28 cellular contexts compared by ENCODE assay signal in the genomic region with DNA sequence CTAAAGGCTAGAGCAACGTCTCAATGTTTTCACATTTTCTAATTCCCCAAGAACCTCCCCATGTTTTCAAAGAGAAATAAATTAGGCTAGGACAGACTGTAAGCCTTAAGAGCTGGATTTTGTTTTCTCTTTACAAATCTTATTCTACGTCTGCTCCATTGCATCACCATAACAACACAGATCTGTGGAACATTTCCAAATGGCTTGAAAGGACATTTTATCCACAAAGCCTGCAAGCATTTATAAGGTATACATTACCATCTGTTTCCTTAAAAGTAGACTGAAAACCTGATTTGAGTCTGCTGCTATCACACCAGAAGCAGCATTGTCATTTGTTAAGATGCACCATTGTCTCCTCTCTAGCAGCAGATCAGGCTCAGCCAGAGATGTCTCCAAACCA.
DNase-seq lines count a peak whose midpoint lies in the region; ATAC-seq, FAIRE-seq and TF ChIP-seq lines count a peak whose summit lies in the region.
"Had no signal": no experiment of that assay in that cellular context is flagged by ENCODE, and none has a peak within 500 bp of the region (broad histone marks: within the 10 kb centered on the region; RNA-seq: fewer than 3 reads in every experiment).

No MANE protein-coding gene starts in this region.

- no peak overlapping the region for H3K23ac ChIP-seq in trophoblast cell (ENCODE audit: low read length)

- H3K4me1 ChIP-seq in liver (ENCODE audit: control insufficient read depth in 4 of 4, insufficient read depth in 4 of 4, low read length in 3 of 4), result peaks cover 0 to 21% (median 2%) of the 10 kb centered on the region in 4 donors
- no peaks in the 10 kb centered on the region for H3K4me1 ChIP-seq in HepG2 (ENCODE audit: insufficient read depth, low read length)
- no peaks in the 10 kb centered on the region for H3K4me1 ChIP-seq in trophoblast cell (ENCODE audit: control insufficient read depth in 1 of 2, insufficient read depth in 2 of 2, low read length in 2 of 2)
- H3K4me1 ChIP-seq in Peyer's patch, result no peaks in the 10 kb centered on the region
- H3K4me1 ChIP-seq: BLaER1 treated with 17β-estradiol and CSF1 and Interleukin-3, amounts not matched to agents 10 nM and 100 nM; psoas muscle had no signal

- FAIRE-seq in HepG2 (lab: Jason Lieb, UNC), result no peak
- FAIRE-seq: astrocyte, GM12892, kidney had no signal

- no peak overlapping the region for H3K14ac ChIP-seq in trophoblast cell (ENCODE audit: low read length)

- H2AFZ ChIP-seq in HepG2 (ENCODE audit: low read length) (no peak overlapping the region), trophoblast cell (ENCODE audit: insufficient read depth, low read length, poor library complexity) (no peak overlapping the region)

- no peak overlapping the region for H3K4me3 ChIP-seq in liver (ENCODE audit: low read depth in 1 of 3, low read length in 3 of 3)
- no peak overlapping the region for H3K4me3 ChIP-seq in HepG2 (replicated peaks in 1 of 3; ENCODE audit: insufficient read depth in 1 of 3, low read depth in 2 of 3, low read length in 3 of 3)
- H3K4me3 ChIP-seq in trophoblast cell (ENCODE audit: low read depth, low read length), result no peak overlapping the region
- H3K4me3 ChIP-seq in Peyer's patch, result no peak overlapping the region
- H3K4me3 ChIP-seq: BLaER1 treated with 17β-estradiol and CSF1 and Interleukin-3, amounts not matched to agents 10 nM and 100 nM; psoas muscle; skin epidermis had no signal

- H3K27ac ChIP-seq in liver (ENCODE audit: low read depth in 1 of 2, low read length in 2 of 2) (no peak overlapping the region), HepG2 (ENCODE audit: extremely low read length, insufficient read depth, low read length) (no peak overlapping the region), trophoblast cell (ENCODE audit: low read depth, low read length) (no peak overlapping the region), Peyer's patch (no peak overlapping the region)
- H3K27ac ChIP-seq: BLaER1 treated with 17β-estradiol and CSF1 and Interleukin-3, amounts not matched to agents 10 nM and 100 nM; epithelial cell of prostate; psoas muscle; skin epidermis had no signal

- POLR2A ChIA-PET in HepG2 (lab: Yijun Ruan, JAX), result no interaction called here

- CTCF ChIA-PET in HepG2 (lab: Yijun Ruan, JAX; ENCODE audit: low intra/inter-chr PET ratio, low total read pairs), result no interaction called here

- H3K9ac ChIP-seq in liver (ENCODE audit: low read depth in 1 of 2, low read length in 2 of 2) (no peak overlapping the region), HepG2 (ENCODE audit: insufficient read depth, low read depth, low read length) (no peak overlapping the region), trophoblast cell (ENCODE audit: low read length) (no peak overlapping the region)
- H3K9ac ChIP-seq: BLaER1 treated with 17β-estradiol and CSF1 and Interleukin-3, amounts not matched to agents 10 nM and 100 nM had no signal

- H4K12ac ChIP-seq in trophoblast cell (ENCODE audit: low read depth, low read length), result no peak overlapping the region

- ATAC-seq in HepG2, result no peak
- ATAC-seq: PC-3, psoas muscle had no signal

- TF ChIP-seq POLR2A in HepG2 (IDR thresholded peaks at IDR 0.05; ENCODE audit: insufficient read depth in 1 of 2, low read depth in 2 of 2, low read length in 2 of 2) (no peak), Peyer's patch (IDR thresholded peaks at IDR 0.05) (no peak)

- TF ChIP-seq RAD21 in liver (IDR thresholded peaks at IDR 0.05), result no peak
- no peak for TF ChIP-seq RAD21 in HepG2 (CRISPR knock-in tag; IDR thresholded peaks at IDR 0.05)

- H3K27me3 ChIP-seq in liver (ENCODE audit: control insufficient read depth in 4 of 4, insufficient read depth in 4 of 4, low read length in 3 of 4), result no peaks in the 10 kb centered on the region
- H3K27me3 ChIP-seq in HepG2 (ENCODE audit: control insufficient read depth in 1 of 2, insufficient read depth in 2 of 2, low read length in 2 of 2), result no peaks in the 10 kb centered on the region
- no peaks in the 10 kb centered on the region for H3K27me3 ChIP-seq in trophoblast cell (ENCODE audit: insufficient read depth, low read length)
- no peaks in the 10 kb centered on the region for H3K27me3 ChIP-seq in Peyer's patch
- H3K27me3 ChIP-seq: BLaER1 treated with 17β-estradiol and CSF1 and Interleukin-3, amounts not matched to agents 10 nM and 100 nM had no signal

- H3K79me1 ChIP-seq in trophoblast cell (ENCODE audit: low read length), result peaks cover 1% of the 10 kb centered on the region

- H4K20me1 ChIP-seq in HepG2 (ENCODE audit: insufficient read depth, low read length), result no peaks in the 10 kb centered on the region
- H4K20me1 ChIP-seq: BLaER1 treated with 17β-estradiol and CSF1 and Interleukin-3, amounts not matched to agents 10 nM and 100 nM had no signal

- DNase-seq in HepG2 (ENCODE audit: low spot score) (no peak), dedifferentiated amniotic fluid mesenchymal stem cell (ENCODE audit: extremely low spot score) (peak; percentile 30), left kidney (ENCODE audit: low read depth, low spot score) (peak; percentile 14), trophoblast cell (no peak), HuH-7.5 (ENCODE audit: low spot score) (no peak), Peyer's patch (no peak), GDM1 (lab: John Stamatoyannopoulos, UW) (no peak)
- DNase-seq: activated B cell treated with CpG ODN at 0.5 μM for 24 hours; activated CD4-positive, alpha-beta T cell treated with anti-CD3 and anti-CD28 coated beads, Interleukin-2, amount 50 U/mL, for 4 hours; Caco-2; effector CD4-positive, alpha-beta T cell; H7; kidney; mammary epithelial cell; NCI-H2029; PC-3; psoas muscle; SIG-M5; stimulated activated CD4-positive, alpha-beta T cell treated with anti-CD3 and anti-CD28 coated beads, Interleukin-2, amount 100 ng/mL, for 24 hours; substantia nigra; SW 1271; T1000 had no signal

- no peaks in the 10 kb centered on the region for H3K9me3 ChIP-seq in liver (ENCODE audit: control insufficient read depth in 4 of 4, low read length in 3 of 4)
- H3K9me3 ChIP-seq in HepG2 (ENCODE audit: low read length), result no peaks in the 10 kb centered on the region
- no peaks in the 10 kb centered on the region for H3K9me3 ChIP-seq in trophoblast cell (ENCODE audit: insufficient read depth, low read depth, low read length)
- no peaks in the 10 kb centered on the region for H3K9me3 ChIP-seq in Peyer's patch
- H3K9me3 ChIP-seq: BLaER1 treated with 17β-estradiol and CSF1 and Interleukin-3, amounts not matched to agents 10 nM and 100 nM; Caco-2; psoas muscle had no signal

- no peak overlapping the region for H4K91ac ChIP-seq in trophoblast cell (ENCODE audit: low read depth, low read length)

- 48% methylated on average over 2 of the region's 2 CpGs for WGBS in liver
- WGBS in HepG2 (ENCODE audit: low lambda C conversion rate), result 7% methylated on average over 2 of the region's 2 CpGs
- WGBS in trophoblast cell (ENCODE audit: extremely low coverage, insufficient coverage, insufficient read length), result no CpG with 5 or more reads among the region's 2 CpGs

- TF ChIP-seq CTCF in liver (IDR thresholded peaks at IDR 0.05; ENCODE audit: low read depth, low read length, missing input control), result no peak
- no peak for TF ChIP-seq CTCF in HepG2 (CRISPR knock-in tag; IDR thresholded peaks at IDR 0.05)
- TF ChIP-seq CTCF in Peyer's patch (IDR thresholded peaks at IDR 0.05), result no peak

- in situ Hi-C loops in HepG2 (cut with HindIII; ENCODE audit: extremely low pct_ligation_motif_present, low pct_unique_long_range_greater_than_20kb), result no loop called here

- no peak overlapping the region for H3K18ac ChIP-seq in trophoblast cell (ENCODE audit: low read length)

- H2BK5ac ChIP-seq in trophoblast cell (ENCODE audit: low read depth, low read length, poor library complexity), result no peak overlapping the region

- TF ChIP-seq EP300 in HepG2 (IDR thresholded peaks at IDR 0.05; ENCODE audit: low read depth in 2 of 2, low read length in 2 of 2) (no peak), HepG2 (CRISPR knock-in tag; IDR thresholded peaks at IDR 0.05; ENCODE audit: borderline replicate concordance) (no peak)

- H3K4me2 ChIP-seq in HepG2 (ENCODE audit: low read depth, low read length) (no peak overlapping the region), trophoblast cell (ENCODE audit: low read length) (no peak overlapping the region)
- H3K4me2 ChIP-seq: BLaER1 treated with 17β-estradiol and CSF1 and Interleukin-3, amounts not matched to agents 10 nM and 100 nM had no signal

- H2BK12ac ChIP-seq in trophoblast cell (ENCODE audit: low read length), result no peak overlapping the region

- H3K79me2 ChIP-seq in HepG2 (ENCODE audit: insufficient read depth, low read length) (no peaks in the 10 kb centered on the region), trophoblast cell (ENCODE audit: control insufficient read depth, insufficient read depth, low read length, poor library complexity) (no peaks in the 10 kb centered on the region)

- H4K8ac ChIP-seq in trophoblast cell (ENCODE audit: low read depth, low read length), result no peak overlapping the region

- no peak overlapping the region for H3K4ac ChIP-seq in trophoblast cell (ENCODE audit: low read depth, low read length)

- intact Hi-C loops in HepG2 (cut with micrococcal nuclease; ENCODE audit: unreplicated experiment), result no loop called here

- BruUV-seq in HepG2 (replicated peaks; lab: Mats Ljungman, UMichigan), result no TSS peak

- H2BK120ac ChIP-seq in trophoblast cell (ENCODE audit: insufficient read depth, low read length, poor library complexity), result no peak overlapping the region

- no peaks in the 10 kb centered on the region for H3K36me3 ChIP-seq in liver (ENCODE audit: control insufficient read depth in 4 of 4, insufficient read depth in 3 of 4, low read depth in 1 of 4, low read length in 3 of 4)
- no peaks in the 10 kb centered on the region for H3K36me3 ChIP-seq in HepG2 (replicated peaks in 1 of 2; ENCODE audit: control insufficient read depth in 1 of 2, insufficient read depth in 2 of 2, low read length in 2 of 2)
- H3K36me3 ChIP-seq in trophoblast cell (ENCODE audit: control insufficient read depth in 1 of 2, insufficient read depth in 2 of 2, low read length in 2 of 2), result no peaks in the 10 kb centered on the region
- no peaks in the 10 kb centered on the region for H3K36me3 ChIP-seq in Peyer's patch
- H3K36me3 ChIP-seq: BLaER1 treated with 17β-estradiol and CSF1 and Interleukin-3, amounts not matched to agents 10 nM and 100 nM had no signal

- no peak overlapping the region for H2AK5ac ChIP-seq in trophoblast cell (ENCODE audit: low read length)

TF ChIP-seq in liver, 16 proteins besides CTCF, POLR2A, EP300 and RAD21:
- TF ChIP-seq FOXA2 (IDR thresholded peaks at IDR 0.05), result no peak
- TF ChIP-seq, protein P1, sequence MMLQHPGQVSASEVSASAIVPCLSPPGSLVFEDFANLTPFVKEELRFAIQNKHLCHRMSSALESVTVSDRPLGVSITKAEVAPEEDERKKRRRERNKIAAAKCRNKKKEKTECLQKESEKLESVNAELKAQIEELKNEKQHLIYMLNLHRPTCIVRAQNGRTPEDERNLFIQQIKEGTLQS (IDR thresholded peaks at IDR 0.05), result peak; percentile 57

TF ChIP-seq in HepG2, 621 proteins besides CTCF, POLR2A, EP300 and RAD21:
- TF ChIP-seq EHMT2 (IDR thresholded peaks at IDR 0.05; ENCODE audit: borderline replicate concordance, low read depth, low read length), result no peak

Comparison
In these comparisons a context has a peak if more than half of its experiments do, and no peak if none do; other contexts are left out.
1. DNase-seq: peak in dedifferentiated amniotic fluid mesenchymal stem cell (single experiment) and left kidney (single experiment); none in HepG2 (single experiment), trophoblast cell (0 of 2), HuH-7.5 (single experiment), Peyer's patch (0 of 3) and GDM1 (single experiment).